In genomic region chr19:32392142-32392541, GRCh38 we compare ENCODE assay signal across 35 cellular contexts.
"Had no signal": no experiment of that assay in that cellular context is flagged by ENCODE, and none has a peak within 500 bp of the region (broad histone marks: within the 10 kb centered on the region; RNA-seq: fewer than 3 reads in every experiment).

No MANE protein-coding gene starts in this region.

- DNase-seq: activated CD4-positive, alpha-beta memory T cell treated with anti-CD3 and anti-CD28 coated beads for 36 hours; activated CD4-positive, alpha-beta T cell treated with anti-CD3 and anti-CD28 coated beads for 36 hours; activated CD4-positive, CD25-positive, alpha-beta regulatory T cell; activated CD4-positive, CD25-positive, alpha-beta regulatory T cell treated with anti-CD3 and anti-CD28 coated beads, Interleukin-2, amount 50 U/mL, for 72 hours; activated CD8-positive, alpha-beta memory T cell treated with anti-CD3 and anti-CD28 coated beads, Interleukin-2, amount 10 ng/mL, durations not matched to agents 7 days and 5 days; activated CD8-positive, alpha-beta memory T cell treated with anti-CD3 and anti-CD28 coated beads, Interleukin-2, amount 50 U/mL, for 4 hours; activated CD8-positive, alpha-beta T cell treated with anti-CD3 and anti-CD28 coated beads, Interleukin-2, amount 10 ng/mL, durations not matched to agents 7 days and 5 days; activated effector memory CD4-positive, alpha-beta T cell treated with Interleukin-2 at 50 U/mL for 16 hours; activated gamma-delta T cell treated with Interleukin-2 at 50 U/mL for 16 hours; activated naive CD4-positive, alpha-beta T cell treated with anti-CD3 and anti-CD28 coated beads, Interleukin-2, amount 50 U/mL, for 16 hours; activated naive CD4-positive, alpha-beta T cell treated with Interleukin-2 at 50 U/mL for 16 hours; activated T-cell treated with anti-CD3 and anti-CD28 coated beads, Interleukin-2, amount 50 U/mL, for 1 hour; amniotic stem cell; anterior cingulate cortex; brain microvascular endothelial cell; caudate nucleus; cerebellar nuclear complex; colonic mucosa; effector CD8-positive, alpha-beta T cell; esophagus squamous epithelium; foreskin melanocyte; heart right ventricle; hippocampal formation; T1000 had no signal

- ATAC-seq: activated CD4-positive, alpha-beta T cell treated with anti-CD3 and anti-CD28 coated beads for 36 hours; activated CD8-positive, alpha-beta memory T cell treated with anti-CD3 and anti-CD28 coated beads, Interleukin-2, amount 10 ng/mL, durations not matched to agents 7 days and 5 days; activated CD8-positive, alpha-beta T cell treated with anti-CD3 and anti-CD28 coated beads, Interleukin-2, amount 10 ng/mL, durations not matched to agents 7 days and 5 days; activated T-helper 17 cell treated with anti-CD3 and anti-CD28 coated beads, Interleukin-2, amount 50 U/mL, for 72 hours; gastroesophageal sphincter had no signal

- H3K27me3 ChIP-seq: brain microvascular endothelial cell, colonic mucosa, esophagus squamous epithelium, gastroesophageal sphincter had no signal

- H3K9me3 ChIP-seq: colonic mucosa, esophagus squamous epithelium, gastroesophageal sphincter, heart right ventricle had no signal

- H3K27ac Mint-ChIP-seq: activated CD4-positive, alpha-beta memory T cell treated with anti-CD3 and anti-CD28 coated beads for 36 hours; activated CD4-positive, alpha-beta T cell treated with anti-CD3 and anti-CD28 coated beads for 36 hours; activated CD4-positive, alpha-beta T cell treated with anti-CD3 and anti-CD28 coated beads, Interleukin-2, amount 10 ng/mL, durations not matched to agents 24 days and 14 days; activated CD8-positive, alpha-beta memory T cell treated with anti-CD3 and anti-CD28 coated beads, Interleukin-2, amount 10 ng/mL, durations not matched to agents 7 days and 5 days; activated CD8-positive, alpha-beta T cell treated with anti-CD3 and anti-CD28 coated beads, Interleukin-2, amount 10 ng/mL, durations not matched to agents 7 days and 5 days; activated naive CD8-positive, alpha-beta T cell; activated T-helper 17 cell treated with anti-CD3 and anti-CD28 coated beads, Interleukin-2, amount 50 U/mL, for 72 hours; T-helper 1 cell treated with Interleukin-12 subunit alpha and Interleukin-12 subunit beta and Interleukin-4 antibody, amounts not matched to agents 30 μg/mL and 1 μg/mL, for 36 hours; T-helper 2 cell treated with Interferon-gamma antibody and Interleukin-4, amounts not matched to agents 5 μg/mL and 100 μg/mL, for 36 hours had no signal

- H3K4me1 ChIP-seq: gastroesophageal sphincter had no signal

- H3K36me3 Mint-ChIP-seq: activated CD8-positive, alpha-beta memory T cell treated with anti-CD3 and anti-CD28 coated beads, Interleukin-2, amount 10 ng/mL, durations not matched to agents 7 days and 5 days had no signal

- H3K27me3 Mint-ChIP-seq: activated CD4-positive, alpha-beta memory T cell treated with anti-CD3 and anti-CD28 coated beads for 36 hours; activated CD4-positive, alpha-beta T cell treated with anti-CD3 and anti-CD28 coated beads for 36 hours; activated CD4-positive, alpha-beta T cell treated with anti-CD3 and anti-CD28 coated beads, Interleukin-2, amount 10 ng/mL, durations not matched to agents 24 days and 14 days; activated CD8-positive, alpha-beta memory T cell treated with anti-CD3 and anti-CD28 coated beads, Interleukin-2, amount 10 ng/mL, durations not matched to agents 7 days and 5 days; activated naive CD8-positive, alpha-beta T cell; activated T-helper 17 cell treated with anti-CD3 and anti-CD28 coated beads, Interleukin-2, amount 50 U/mL, for 72 hours had no signal

- FAIRE-seq: astrocyte, bronchial epithelial cell, endometrium, endothelial cell of umbilical vein had no signal

- H3K4me3 ChIP-seq: colonic mucosa, esophagus squamous epithelium, gastroesophageal sphincter, heart right ventricle had no signal

- H3K36me3 ChIP-seq: brain microvascular endothelial cell, colonic mucosa, gastroesophageal sphincter had no signal

- H3K9me3 Mint-ChIP-seq: activated CD4-positive, alpha-beta memory T cell treated with anti-CD3 and anti-CD28 coated beads for 36 hours; activated CD4-positive, alpha-beta T cell treated with anti-CD3 and anti-CD28 coated beads, Interleukin-2, amount 10 ng/mL, durations not matched to agents 24 days and 14 days; activated T-helper 17 cell treated with anti-CD3 and anti-CD28 coated beads, Interleukin-2, amount 50 U/mL, for 72 hours; T-helper 1 cell treated with Interleukin-12 subunit alpha and Interleukin-12 subunit beta and Interleukin-4 antibody, amounts not matched to agents 30 μg/mL and 1 μg/mL, for 36 hours; T-helper 2 cell treated with Interferon-gamma antibody and Interleukin-4, amounts not matched to agents 5 μg/mL and 100 μg/mL, for 36 hours had no signal

- H3K4me3 Mint-ChIP-seq: activated CD4-positive, alpha-beta memory T cell treated with anti-CD3 and anti-CD28 coated beads for 36 hours; activated CD4-positive, alpha-beta T cell treated with anti-CD3 and anti-CD28 coated beads for 36 hours; activated CD4-positive, alpha-beta T cell treated with anti-CD3 and anti-CD28 coated beads, Interleukin-2, amount 10 ng/mL, durations not matched to agents 24 days and 14 days; activated CD8-positive, alpha-beta memory T cell treated with anti-CD3 and anti-CD28 coated beads, Interleukin-2, amount 10 ng/mL, durations not matched to agents 7 days and 5 days; activated CD8-positive, alpha-beta T cell treated with anti-CD3 and anti-CD28 coated beads, Interleukin-2, amount 10 ng/mL, durations not matched to agents 7 days and 5 days; activated naive CD8-positive, alpha-beta T cell; activated T-helper 17 cell treated with anti-CD3 and anti-CD28 coated beads, Interleukin-2, amount 50 U/mL, for 72 hours; T-helper 1 cell treated with Interleukin-12 subunit alpha and Interleukin-12 subunit beta and Interleukin-4 antibody, amounts not matched to agents 30 μg/mL and 1 μg/mL, for 36 hours; T-helper 2 cell treated with Interferon-gamma antibody and Interleukin-4, amounts not matched to agents 5 μg/mL and 100 μg/mL, for 36 hours had no signal

- H3K27ac ChIP-seq: brain microvascular endothelial cell, colonic mucosa, epithelial cell of prostate, esophagus squamous epithelium, gastroesophageal sphincter, heart right ventricle had no signal
